Comparison of ENCODE assay signal across 9 cellular contexts in the genomic region with DNA sequence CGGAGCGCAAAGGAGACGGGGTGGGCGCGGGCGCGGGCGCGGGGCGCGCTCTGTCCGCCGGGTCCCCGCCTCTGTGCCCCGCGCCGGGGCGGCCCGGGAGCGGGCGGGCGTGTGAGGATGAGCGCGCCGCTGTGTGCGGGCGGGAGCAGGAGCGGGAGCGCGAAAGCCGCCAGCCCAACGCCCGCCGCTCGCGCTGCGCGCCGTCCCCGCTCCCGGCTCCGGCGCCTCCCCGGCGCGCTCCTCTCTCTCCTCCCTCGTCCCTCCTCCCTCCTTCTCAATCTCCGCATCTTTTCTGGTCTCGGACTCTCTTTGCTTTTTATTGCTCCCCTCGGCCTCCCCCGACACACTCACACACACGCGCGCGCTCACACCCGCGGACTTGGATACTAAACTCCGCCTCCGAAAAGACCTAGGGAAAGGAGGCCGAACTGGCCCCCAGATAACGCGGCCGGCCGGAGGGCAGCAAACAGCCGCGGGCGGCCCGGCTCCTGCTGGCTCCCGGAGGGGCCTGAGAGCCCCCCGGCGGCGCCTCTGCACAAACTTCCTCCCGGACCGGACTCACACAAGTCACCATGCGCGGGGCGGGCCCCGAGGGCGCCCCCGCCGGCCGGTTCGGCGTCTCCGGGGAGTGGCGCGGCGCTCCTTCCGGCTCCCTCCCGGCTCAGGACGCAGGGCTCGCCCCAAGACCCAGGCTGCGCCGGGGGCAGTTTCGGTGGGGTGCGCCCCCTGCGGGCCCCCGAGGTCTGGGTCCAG. TPM values are rescaled to one million over a fixed set of nuclear protein-coding genes. Genes with fewer than 3 reads are reported as not detected.
DNase-seq lines count a peak whose midpoint lies in the region; ATAC-seq, FAIRE-seq and TF ChIP-seq lines count a peak whose summit lies in the region.
"Had no signal": no experiment of that assay in that cellular context is flagged by ENCODE, and none has a peak within 500 bp of the region (broad histone marks: within the 10 kb centered on the region; RNA-seq: fewer than 3 reads in every experiment).

TSS of gene FIBCD1 (minus strand) at position 596 of the 753 bp plus-strand sequence. CDS start 640 bp downstream, outside the sequence.

- H3K9ac ChIP-seq in MM.1S (ENCODE audit: low read length), result no peak within 1 kb of the TSS

- H3K36me3 Mint-ChIP-seq in activated CD4-positive, alpha-beta memory T cell treated with anti-CD3 and anti-CD28 coated beads for 36 hours, result no peaks in the 10 kb centered on the region

- H3K4me3 ChIP-seq in small intestine (ENCODE audit: low read depth in 1 of 2, low read length in 2 of 2), result peak within 1 kb of the TSS; percentile 26 to 45
- no peak within 1 kb of the TSS for H3K4me3 ChIP-seq in MM.1S (ENCODE audit: low read length)

- peaks cover 51% of the 10 kb centered on the region for H3K27me3 Mint-ChIP-seq in activated CD4-positive, alpha-beta memory T cell treated with anti-CD3 and anti-CD28 coated beads for 36 hours

- H3K27ac ChIP-seq in small intestine (ENCODE audit: low read depth in 1 of 2, low read length in 1 of 2) (no peak within 1 kb of the TSS), MM.1S (ENCODE audit: low read length) (no peak within 1 kb of the TSS)

- POLR2A ChIA-PET in activated CD4-positive, alpha-beta memory T cell treated with anti-CD3 and anti-CD28 coated beads for 36 hours (lab: Charles Lee), result no interaction called here

- peaks cover 8 to 17% of the 10 kb centered on the region in 2 donors for H3K27me3 ChIP-seq in small intestine (ENCODE audit: control insufficient read depth in 2 of 2, insufficient read depth in 2 of 2, low read length in 2 of 2)
- peaks cover 93% of the 10 kb centered on the region for H3K27me3 ChIP-seq in MM.1S (replicated peaks; ENCODE audit: insufficient read depth, low read length)

- H2AFZ ChIP-seq in MM.1S (ENCODE audit: low read length), result no peak within 1 kb of the TSS

- CTCF ChIA-PET in activated CD4-positive, alpha-beta memory T cell treated with anti-CD3 and anti-CD28 coated beads for 36 hours (lab: Charles Lee), result interaction anchor here (1.0 kb wide), 1 partner anchor 107 kb away, joined by 3 read pairs; no protein-coding TSS in a partner anchor

- no peaks in the 10 kb centered on the region for H4K20me1 ChIP-seq in MM.1S (ENCODE audit: insufficient read depth, low read length)

- H3F3A ChIP-seq in MM.1S (ENCODE audit: insufficient read depth, low read length), result no peaks in the 10 kb centered on the region

- H3K4me2 ChIP-seq in MM.1S (ENCODE audit: low read depth, low read length), result no peak within 1 kb of the TSS

- FAIRE-seq in small intestine (lab: Jason Lieb, UNC), result no peak

- TF ChIP-seq CTCF in MM.1S (IDR thresholded peaks at IDR 0.05; ENCODE audit: low read length), result no peak

- peak; percentile 17 to 34 for ATAC-seq in left cardiac atrium
- ATAC-seq in HG03378 (IDR thresholded peaks at IDR 0.05; ENCODE audit: unreplicated experiment), result no peak

- H3K4me3 Mint-ChIP-seq in activated CD4-positive, alpha-beta memory T cell treated with anti-CD3 and anti-CD28 coated beads for 36 hours, result no peak within 1 kb of the TSS

- H3K4me1 Mint-ChIP-seq in activated CD4-positive, alpha-beta memory T cell treated with anti-CD3 and anti-CD28 coated beads for 36 hours (ENCODE audit: low read depth), result peaks cover 8% of the 10 kb centered on the region

- no peaks in the 10 kb centered on the region for H3K9me3 Mint-ChIP-seq in activated CD4-positive, alpha-beta memory T cell treated with anti-CD3 and anti-CD28 coated beads for 36 hours

- 0 to 1% (median 0%) methylated on average over 86 to 98 of the region's 98 CpGs for WGBS in small intestine, 3 donors

- H3K27ac Mint-ChIP-seq in activated CD4-positive, alpha-beta memory T cell treated with anti-CD3 and anti-CD28 coated beads for 36 hours, result no peak within 1 kb of the TSS

- no peaks in the 10 kb centered on the region for H3K79me2 ChIP-seq in MM.1S (ENCODE audit: low read length)

- H3K4me1 ChIP-seq in small intestine (ENCODE audit: control insufficient read depth in 2 of 2, insufficient read depth in 1 of 2, low read depth in 1 of 2, low read length in 1 of 2) (no peaks in the 10 kb centered on the region), MM.1S (ENCODE audit: low read length) (no peaks in the 10 kb centered on the region)

- intact Hi-C loops in activated CD4-positive, alpha-beta memory T cell treated with anti-CD3 and anti-CD28 coated beads for 36 hours (cut with micrococcal nuclease), result no loop called here
- intact Hi-C loops in left cardiac atrium (cut with DNase I), result loop anchor here in 1 of 2 donors (5.0 kb wide), 1 partner anchor 72 kb away; no protein-coding TSS in a partner anchor

- H3K9me2 ChIP-seq in MM.1S (replicated peaks; ENCODE audit: insufficient read depth, low read length), result no peaks in the 10 kb centered on the region

- no peaks in the 10 kb centered on the region for H3K9me3 ChIP-seq in small intestine (ENCODE audit: control insufficient read depth, low read depth)
- H3K9me3 ChIP-seq in MM.1S (replicated peaks; ENCODE audit: insufficient read depth, low read length), result no peaks in the 10 kb centered on the region

- H3K36me3 ChIP-seq in small intestine (ENCODE audit: control insufficient read depth in 2 of 2, insufficient read depth in 2 of 2, low read length in 2 of 2), result no peaks in the 10 kb centered on the region
- H3K36me3 ChIP-seq in MM.1S (replicated peaks; ENCODE audit: insufficient read depth, low read length), result no peaks in the 10 kb centered on the region

- DNase-seq in ELR (ENCODE audit: low read depth) (peak; percentile 68), HuH-7 (ENCODE audit: low spot score) (peak; percentile 80), left cardiac atrium (no peak), small intestine (peak; percentile 45), MM.1S (no peak), H4 (ENCODE audit: low spot score) (no peak)
- peak; percentile 24 for DNase-seq in activated CD4-positive, alpha-beta memory T cell treated with anti-CD3 and anti-CD28 coated beads for 36 hours

RNA-seq across cellular contexts. Expression of gene FIBCD1, which starts in this region (rescaled TPM):
- not detected for total RNA-seq in activated CD4-positive, alpha-beta memory T cell treated with anti-CD3 and anti-CD28 coated beads for 36 hours
- total RNA-seq in left cardiac atrium, result 1 to 10 TPM; 1.0 to 2.2 TPM
- 1 to 10 TPM in 1 of 3 donors, not detected in 2; 1.5 TPM for polyA plus RNA-seq in small intestine
- total RNA-seq in H4 (2014; rRNA removed; shearing (Covaris generic)), result 5.3 and 7.5 TPM in 2 replicates
- total RNA-seq: activated CD8-positive, alpha-beta memory T cell treated with anti-CD3 and anti-CD28 coated beads for 36 hours had no signal

Comparison
In these comparisons a context has a peak if more than half of its experiments do, and no peak if none do; other contexts are left out.
1. Peak in DNase-seq in activated CD4-positive, alpha-beta memory T cell treated with anti-CD3 and anti-CD28 coated beads for 36 hours; RNA of the gene not detected or under 1 TPM.
2. DNase-seq: peak in ELR (single experiment), HuH-7 (single experiment) and small intestine (single experiment); none in left cardiac atrium (single experiment), MM.1S (single experiment) and H4 (single experiment).